ENCODE assay signal across 20 cellular contexts in genomic region chr6:105292689-105293339, GRCh38.
A peak's percentile ranks its signal among the peaks of the same experiment; 100 is the strongest.
DNase-seq lines count a peak whose midpoint lies in the region; ATAC-seq and TF ChIP-seq lines count a peak whose summit lies in the region.
"Had no signal": no experiment of that assay in that cellular context is flagged by ENCODE, and none has a peak within 500 bp of the region (broad histone marks: within the 10 kb centered on the region; RNA-seq: fewer than 3 reads in every experiment).

No MANE protein-coding gene starts in this region.

- no peak overlapping the region for H3K4me3 ChIP-seq in CD8-positive, alpha-beta T cell (ENCODE audit: low read depth, low read length)
- H3K4me3 ChIP-seq in naive thymus-derived CD4-positive, alpha-beta T cell (ENCODE audit: low read length), result no peak overlapping the region
- H3K4me3 ChIP-seq in ascending aorta, result no peak overlapping the region
- H3K4me3 ChIP-seq: A549, PC-9, SJSA1 had no signal

- H3K9me3 Mint-ChIP-seq in CD4-positive, alpha-beta T cell, result no peaks in the 10 kb centered on the region
- no peaks in the 10 kb centered on the region for H3K9me3 Mint-ChIP-seq in CD8-positive, alpha-beta T cell
- no peaks in the 10 kb centered on the region for H3K9me3 Mint-ChIP-seq in activated T-helper 2 cell treated with anti-CD3 and anti-CD28 coated beads, Interferon-gamma antibody, Interleukin-2, Interleukin-4, amounts not matched to agents 10 μg/mL and 5 μg/mL and 100 μg/mL, durations not matched to agents 14 hours and 24 hours and 36 hours
- H3K9me3 Mint-ChIP-seq in naive thymus-derived CD4-positive, alpha-beta T cell, result peaks cover 0 to 2% (median 0%) of the 10 kb centered on the region in 11 donors

- CTCF ChIA-PET in CD4-positive, alpha-beta T cell (lab: Charles Lee), result no interaction called here
- CTCF ChIA-PET in CD8-positive, alpha-beta T cell (lab: Charles Lee), result interaction anchor here (1.2 kb wide), 1 partner anchor 9 kb away, joined by 4 read pairs; no protein-coding TSS in a partner anchor
- CTCF ChIA-PET in naive thymus-derived CD4-positive, alpha-beta T cell (lab: Charles Lee), result no interaction called here

- peaks cover 50% of the 10 kb centered on the region for H3K36me3 Mint-ChIP-seq in CD4-positive, alpha-beta T cell (ENCODE audit: low read depth)
- H3K36me3 Mint-ChIP-seq in CD8-positive, alpha-beta T cell, result peaks cover 57% of the 10 kb centered on the region
- H3K36me3 Mint-ChIP-seq in activated T-helper 2 cell treated with anti-CD3 and anti-CD28 coated beads, Interferon-gamma antibody, Interleukin-2, Interleukin-4, amounts not matched to agents 10 μg/mL and 5 μg/mL and 100 μg/mL, durations not matched to agents 14 hours and 24 hours and 36 hours (ENCODE audit: low read depth), result peaks cover 19% of the 10 kb centered on the region
- H3K36me3 Mint-ChIP-seq in naive thymus-derived CD4-positive, alpha-beta T cell, result peaks cover 19 to 75% (median 31%) of the 10 kb centered on the region in 5 donors

- intact Hi-C loops in CD4-positive, alpha-beta T cell (cut with DNase I, micrococcal nuclease), result no loop called here
- intact Hi-C loops in CD8-positive, alpha-beta T cell (cut with DNase I, micrococcal nuclease), result no loop called here
- intact Hi-C loops in activated T-helper 2 cell treated with anti-CD3 and anti-CD28 coated beads, Interferon-gamma antibody, Interleukin-2, Interleukin-4, amounts not matched to agents 10 μg/mL and 5 μg/mL and 100 μg/mL, durations not matched to agents 14 hours and 24 hours and 36 hours (cut with micrococcal nuclease), result no loop called here
- intact Hi-C loops in naive thymus-derived CD4-positive, alpha-beta T cell (cut with micrococcal nuclease), result no loop called here
- intact Hi-C loops in ascending aorta (cut with DNase I), result no loop called here

- no peaks in the 10 kb centered on the region for H3K4me1 ChIP-seq in CD8-positive, alpha-beta T cell (ENCODE audit: insufficient read depth, low read length)
- H3K4me1 ChIP-seq in naive thymus-derived CD4-positive, alpha-beta T cell (ENCODE audit: control insufficient read depth in 2 of 2, insufficient read depth in 2 of 2, low read length in 2 of 2), result no peaks in the 10 kb centered on the region
- H3K4me1 ChIP-seq in ascending aorta, result no peaks in the 10 kb centered on the region
- H3K4me1 ChIP-seq: A549, SJSA1 had no signal

- no peaks in the 10 kb centered on the region for H3K36me3 ChIP-seq in CD8-positive, alpha-beta T cell (ENCODE audit: insufficient read depth, low read length)
- H3K36me3 ChIP-seq in naive thymus-derived CD4-positive, alpha-beta T cell (ENCODE audit: control insufficient read depth in 2 of 3, insufficient read depth in 3 of 3, low read length in 3 of 3), result peaks cover 0 to 10% (median 2%) of the 10 kb centered on the region in 3 experiments
- H3K36me3 ChIP-seq in ascending aorta, result peaks cover 0 to 14% of the 10 kb centered on the region in 2 donors

- peak overlapping the region; percentile 23 for H3K27ac Mint-ChIP-seq in CD4-positive, alpha-beta T cell
- peak overlapping the region; percentile 34 for H3K27ac Mint-ChIP-seq in CD8-positive, alpha-beta T cell
- peak overlapping the region; percentile 30 for H3K27ac Mint-ChIP-seq in activated T-helper 2 cell treated with anti-CD3 and anti-CD28 coated beads, Interferon-gamma antibody, Interleukin-2, Interleukin-4, amounts not matched to agents 10 μg/mL and 5 μg/mL and 100 μg/mL, durations not matched to agents 14 hours and 24 hours and 36 hours
- peak overlapping the region in 6 of 9 donors; percentile 5 to 73 (median 30) for H3K27ac Mint-ChIP-seq in naive thymus-derived CD4-positive, alpha-beta T cell

- H3K27ac ChIP-seq in CD4-positive, alpha-beta T cell (ENCODE audit: low read depth, low read length), result no peak overlapping the region
- no peak overlapping the region for H3K27ac ChIP-seq in CD8-positive, alpha-beta T cell (ENCODE audit: low read depth, low read length)
- no peak overlapping the region for H3K27ac ChIP-seq in naive thymus-derived CD4-positive, alpha-beta T cell (ENCODE audit: low read depth, low read length)
- H3K27ac ChIP-seq in ascending aorta, result no peak overlapping the region
- H3K27ac ChIP-seq: A549, C4-2B, PC-9, SJSA1 had no signal

- TF ChIP-seq CTCF in CD4-positive, alpha-beta T cell (IDR thresholded peaks at IDR 0.05), result no peak
- no peak for TF ChIP-seq CTCF in CD8-positive, alpha-beta T cell (IDR thresholded peaks at IDR 0.05)
- no peak for TF ChIP-seq CTCF in ascending aorta (IDR thresholded peaks at IDR 0.05)

- H3K27me3 ChIP-seq in CD4-positive, alpha-beta T cell (ENCODE audit: control insufficient read depth, insufficient read depth, low read length), result no peaks in the 10 kb centered on the region
- H3K27me3 ChIP-seq in CD8-positive, alpha-beta T cell (ENCODE audit: insufficient read depth, low read length), result no peaks in the 10 kb centered on the region
- no peaks in the 10 kb centered on the region for H3K27me3 ChIP-seq in naive thymus-derived CD4-positive, alpha-beta T cell (ENCODE audit: control insufficient read depth in 2 of 2, insufficient read depth in 2 of 2, low read length in 2 of 2)
- H3K27me3 ChIP-seq in ascending aorta, result no peaks in the 10 kb centered on the region
- H3K27me3 ChIP-seq: SJSA1 had no signal

- H3K4me1 Mint-ChIP-seq in CD4-positive, alpha-beta T cell (ENCODE audit: low read depth), result peaks cover 8% of the 10 kb centered on the region
- peaks cover 17% of the 10 kb centered on the region for H3K4me1 Mint-ChIP-seq in CD8-positive, alpha-beta T cell (ENCODE audit: low read depth)
- peaks cover 8% of the 10 kb centered on the region for H3K4me1 Mint-ChIP-seq in activated T-helper 2 cell treated with anti-CD3 and anti-CD28 coated beads, Interferon-gamma antibody, Interleukin-2, Interleukin-4, amounts not matched to agents 10 μg/mL and 5 μg/mL and 100 μg/mL, durations not matched to agents 14 hours and 24 hours and 36 hours (ENCODE audit: low read depth)
- peaks cover 10 to 28% (median 24%) of the 10 kb centered on the region in 7 donors for H3K4me1 Mint-ChIP-seq in naive thymus-derived CD4-positive, alpha-beta T cell

- no peak overlapping the region for H3K4me3 Mint-ChIP-seq in CD4-positive, alpha-beta T cell
- H3K4me3 Mint-ChIP-seq in CD8-positive, alpha-beta T cell, result no peak overlapping the region
- no peak overlapping the region for H3K4me3 Mint-ChIP-seq in activated T-helper 2 cell treated with anti-CD3 and anti-CD28 coated beads, Interferon-gamma antibody, Interleukin-2, Interleukin-4, amounts not matched to agents 10 μg/mL and 5 μg/mL and 100 μg/mL, durations not matched to agents 14 hours and 24 hours and 36 hours (ENCODE audit: low read depth)
- no peak overlapping the region for H3K4me3 Mint-ChIP-seq in naive thymus-derived CD4-positive, alpha-beta T cell

- POLR2A ChIA-PET in CD4-positive, alpha-beta T cell (lab: Charles Lee), result interaction anchor here (0.6 kb wide), 1 partner anchor 1319 kb away, joined by 3 read pairs; no protein-coding TSS in a partner anchor
- POLR2A ChIA-PET in CD8-positive, alpha-beta T cell (lab: Charles Lee), result no interaction called here
- POLR2A ChIA-PET in naive thymus-derived CD4-positive, alpha-beta T cell (lab: Charles Lee), result no interaction called here

- H3K27me3 Mint-ChIP-seq in CD4-positive, alpha-beta T cell, result no peaks in the 10 kb centered on the region
- no peaks in the 10 kb centered on the region for H3K27me3 Mint-ChIP-seq in CD8-positive, alpha-beta T cell (ENCODE audit: low read depth)
- no peaks in the 10 kb centered on the region for H3K27me3 Mint-ChIP-seq in activated T-helper 2 cell treated with anti-CD3 and anti-CD28 coated beads, Interferon-gamma antibody, Interleukin-2, Interleukin-4, amounts not matched to agents 10 μg/mL and 5 μg/mL and 100 μg/mL, durations not matched to agents 14 hours and 24 hours and 36 hours (ENCODE audit: low read depth)
- no peaks in the 10 kb centered on the region for H3K27me3 Mint-ChIP-seq in naive thymus-derived CD4-positive, alpha-beta T cell

- no peak for ATAC-seq in CD4-positive, alpha-beta T cell (ENCODE audit: poor library complexity)
- ATAC-seq in CD8-positive, alpha-beta T cell, result no peak
- no peak for ATAC-seq in naive thymus-derived CD4-positive, alpha-beta T cell
- no peak for ATAC-seq in GM21825 (IDR thresholded peaks at IDR 0.05; ENCODE audit: unreplicated experiment)
- ATAC-seq: A549, HepG2, Right ventricle myocardium inferior had no signal

- no peak for DNase-seq in CD4-positive, alpha-beta T cell
- no peak for DNase-seq in CD8-positive, alpha-beta T cell
- no peak for DNase-seq in activated T-helper 2 cell treated with anti-CD3 and anti-CD28 coated beads, Interferon-gamma antibody, Interleukin-2, Interleukin-4, amounts not matched to agents 10 μg/mL and 5 μg/mL and 100 μg/mL, durations not matched to agents 14 hours and 24 hours and 36 hours (ENCODE audit: low spot score)
- no peak for DNase-seq in naive thymus-derived CD4-positive, alpha-beta T cell
- DNase-seq in GM19240 (ENCODE audit: insufficient read length, low spot score) (no peak), ascending aorta (ENCODE audit: low spot score in 2 of 2) (no peak)
- DNase-seq: Karpas-422, NCI-H1092, NCI-H1417 treated with DMSO at 0.1 percent for 48 hours, NCI-H1694 treated with DMSO at 0.1 percent for 48 hours, NCI-H2081, NCI-H2227 treated with DMSO at 0.1 percent for 48 hours, NCI-H526 treated with DMSO at 0.1 percent for 48 hours, PC-9 had no signal

- H3K9me3 ChIP-seq in CD4-positive, alpha-beta T cell (ENCODE audit: control insufficient read depth, low read length), result no peaks in the 10 kb centered on the region
- no peaks in the 10 kb centered on the region for H3K9me3 ChIP-seq in CD8-positive, alpha-beta T cell (ENCODE audit: low read length)
- no peaks in the 10 kb centered on the region for H3K9me3 ChIP-seq in naive thymus-derived CD4-positive, alpha-beta T cell (ENCODE audit: control insufficient read depth in 2 of 3, low read length in 3 of 3)
- H3K9me3 ChIP-seq in ascending aorta, result no peaks in the 10 kb centered on the region
- H3K9me3 ChIP-seq: A549, SJSA1 had no signal
